Comparison of ENCODE assay signal across 28 cellular contexts in the genomic region with DNA sequence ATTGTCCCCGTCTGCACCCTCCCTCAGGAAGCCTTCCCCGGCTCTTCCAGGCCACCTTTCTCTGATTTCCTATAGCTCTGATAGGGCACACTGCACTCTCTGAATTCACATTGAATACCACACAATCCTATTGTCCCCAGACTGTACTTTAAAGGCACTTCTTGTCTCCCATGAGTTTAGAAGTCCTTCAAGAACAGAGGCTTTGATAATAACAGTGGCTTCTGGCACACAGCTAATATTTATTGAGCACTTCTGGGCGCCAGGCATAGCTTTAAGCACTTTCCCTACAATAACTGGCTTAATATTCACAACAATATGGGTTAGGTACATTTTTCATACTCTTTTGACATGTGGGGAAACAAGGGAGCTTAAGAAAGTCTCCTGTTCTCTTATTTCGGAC.
"Had no signal": no experiment of that assay in that cellular context is flagged by ENCODE, and none has a peak within 500 bp of the region (broad histone marks: within the 10 kb centered on the region; RNA-seq: fewer than 3 reads in every experiment).

No MANE protein-coding gene starts in this region.

- DNase-seq: colonic mucosa; cortex of kidney; effector CD8-positive, alpha-beta T cell; effector memory CD8-positive, alpha-beta T cell; endodermal cell; erythroblast; esophagus squamous epithelium; foreskin fibroblast; gastrocnemius medialis; heart left ventricle; hypothalamus; immature natural killer cell; islet precursor cell; kidney; kidney glomerular epithelial cell; left colon; left ventricle myocardium superior; mammary epithelial cell; mesendoderm; midbrain; naive thymus-derived CD4-positive, alpha-beta T cell had no signal

- H3K4me3 Mint-ChIP-seq: dendritic cell treated with granulocyte-macrophage colony-stimulating factor and Interleukin-4, amounts not matched to agents 40 ng/mL and 50 ng/mL, for 4 days; effector memory CD8-positive, alpha-beta T cell; endodermal cell; immature natural killer cell; memory B cell; naive thymus-derived CD4-positive, alpha-beta T cell had no signal

- H3K36me3 ChIP-seq: colonic mucosa, esophagus squamous epithelium, gastrocnemius medialis, heart left ventricle had no signal

- H3K9me3 ChIP-seq: colonic mucosa, esophagus squamous epithelium, gastrocnemius medialis, heart left ventricle had no signal

- H3K27ac Mint-ChIP-seq: dendritic cell treated with granulocyte-macrophage colony-stimulating factor and Interleukin-4, amounts not matched to agents 40 ng/mL and 50 ng/mL, for 4 days; effector memory CD8-positive, alpha-beta T cell; endodermal cell; immature natural killer cell; memory B cell; naive thymus-derived CD4-positive, alpha-beta T cell had no signal

- ATAC-seq: effector memory CD8-positive, alpha-beta T cell; esophagus mucosa; gastrocnemius medialis; heart left ventricle; left colon; left lobe of liver; left ventricle myocardium superior; naive thymus-derived CD4-positive, alpha-beta T cell had no signal

- H3K4me2 ChIP-seq: hepatocyte had no signal

- H3K27ac ChIP-seq: colonic mucosa, epithelial cell of prostate, esophagus squamous epithelium, gastrocnemius medialis, heart left ventricle, hepatocyte had no signal

- H3K4me1 Mint-ChIP-seq: endodermal cell; immature natural killer cell; memory B cell; naive thymus-derived CD4-positive, alpha-beta T cell had no signal

- H3K4me3 ChIP-seq: colonic mucosa, esophagus squamous epithelium, gastrocnemius medialis, heart left ventricle, hepatocyte, lung had no signal

- H3K27me3 ChIP-seq: colonic mucosa, hepatocyte had no signal

- H3K4me1 ChIP-seq: colonic mucosa, esophagus squamous epithelium, gastrocnemius medialis, heart left ventricle had no signal

- H3K36me3 Mint-ChIP-seq: immature natural killer cell; memory B cell; naive thymus-derived CD4-positive, alpha-beta T cell had no signal

- H3K9me3 Mint-ChIP-seq: dendritic cell treated with granulocyte-macrophage colony-stimulating factor and Interleukin-4, amounts not matched to agents 40 ng/mL and 50 ng/mL, for 4 days; effector memory CD8-positive, alpha-beta T cell had no signal
